ENCODE assay signal across 8 cellular contexts in genomic region chr6:156780117-156780641, GRCh38. TPM values are rescaled to one million over a fixed set of nuclear protein-coding genes. Genes with fewer than 3 reads are reported as not detected.
DNase-seq lines count a peak whose midpoint lies in the region; ATAC-seq and TF ChIP-seq lines count a peak whose summit lies in the region.

No MANE protein-coding gene starts in this region.

- peaks cover 51% of the 10 kb centered on the region for H3K4me1 Mint-ChIP-seq in activated T-cell treated with anti-CD3 and anti-CD28 coated beads, Interleukin-2, amount 50 U/mL, for 24 hours (ENCODE audit: low read depth)

- peaks cover 93% of the 10 kb centered on the region for H3K79me2 ChIP-seq in DND-41 (ENCODE audit: insufficient read depth, low read length)

- H3K9me3 ChIP-seq in DND-41 (ENCODE audit: insufficient read depth, low read length, severe bottlenecking) (no peaks in the 10 kb centered on the region), esophagus (ENCODE audit: control insufficient read depth in 2 of 2, insufficient read depth in 1 of 2, low read depth in 1 of 2, low read length in 1 of 2) (no peaks in the 10 kb centered on the region), mucosa of descending colon (no peaks in the 10 kb centered on the region), thoracic aorta (no peaks in the 10 kb centered on the region)

- TF ChIP-seq CTCF in DND-41 (IDR thresholded peaks at IDR 0.05; ENCODE audit: borderline replicate concordance, extremely low read depth, low read length, poor library complexity, severe bottlenecking) (no peak), mucosa of descending colon (IDR thresholded peaks at IDR 0.05) (no peak), thoracic aorta (IDR thresholded peaks at IDR 0.05) (no peak)

- peaks cover 45% of the 10 kb centered on the region for H3K36me3 Mint-ChIP-seq in activated T-cell treated with anti-CD3 and anti-CD28 coated beads, Interleukin-2, amount 50 U/mL, for 24 hours (ENCODE audit: low read depth)

- H3K9me3 Mint-ChIP-seq in activated T-cell treated with anti-CD3 and anti-CD28 coated beads, Interleukin-2, amount 50 U/mL, for 24 hours: no peaks in the 10 kb centered on the region

- peak overlapping the region; percentile 91 for H3K27ac Mint-ChIP-seq in activated T-cell treated with anti-CD3 and anti-CD28 coated beads, Interleukin-2, amount 50 U/mL, for 24 hours

- H3K9ac ChIP-seq in DND-41 (ENCODE audit: low read depth, low read length): peak overlapping the region; percentile 97

- peak; percentile 66 for DNase-seq in DND-41
- peak in 66 of 76 experiments; percentile 20 to 90 (median 66) for DNase-seq in HUDEP-2 (lab: John Stamatoyannopoulos, UW; ENCODE audit: unreplicated experiment in 76 of 76)
- DNase-seq in NOMO-1 (lab: John Stamatoyannopoulos, UW; ENCODE audit: unreplicated experiment in 2 of 2): peak; percentile 31 to 80
- no peak for DNase-seq in activated T-cell treated with anti-CD3 and anti-CD28 coated beads, Interleukin-2, amount 50 U/mL, for 24 hours
- DNase-seq in mucosa of descending colon: peak in 1 of 3 donors; percentile 77
- DNase-seq in thoracic aorta (ENCODE audit: low spot score): no peak

- H3K4me1 ChIP-seq in DND-41 (ENCODE audit: insufficient read depth, low read length): peaks cover 54% of the 10 kb centered on the region
- H3K4me1 ChIP-seq in esophagus (ENCODE audit: control insufficient read depth in 2 of 2, insufficient read depth in 2 of 2, low read length in 1 of 2): peaks cover 0 to 4% of the 10 kb centered on the region in 2 donors
- H3K4me1 ChIP-seq in mucosa of descending colon (ENCODE audit: low read depth): peaks cover 21% of the 10 kb centered on the region
- peaks cover 25 to 46% of the 10 kb centered on the region in 2 donors for H3K4me1 ChIP-seq in thoracic aorta (ENCODE audit: control insufficient read depth in 1 of 2, low read depth in 2 of 2)

- H3K27me3 Mint-ChIP-seq in activated T-cell treated with anti-CD3 and anti-CD28 coated beads, Interleukin-2, amount 50 U/mL, for 24 hours: no peaks in the 10 kb centered on the region

- H3K4me2 ChIP-seq in DND-41 (ENCODE audit: insufficient read depth, low read length): peak overlapping the region; percentile 74

- H3K27ac ChIP-seq in DND-41 (ENCODE audit: low read length) (peak overlapping the region; percentile 95), esophagus (ENCODE audit: low read depth in 2 of 2, low read length in 1 of 2) (peak overlapping the region; percentile 98 to 99), thoracic aorta (peak overlapping the region; percentile 93 to 94)

- H3K27me3 ChIP-seq in DND-41 (ENCODE audit: insufficient read depth, low read length, poor library complexity): no peaks in the 10 kb centered on the region
- H3K27me3 ChIP-seq in esophagus (ENCODE audit: control insufficient read depth in 1 of 2, insufficient read depth in 2 of 2, low read length in 2 of 2): no peaks in the 10 kb centered on the region
- no peaks in the 10 kb centered on the region for H3K27me3 ChIP-seq in thoracic aorta (replicated peaks; ENCODE audit: insufficient read depth)

- H3K4me3 Mint-ChIP-seq in activated T-cell treated with anti-CD3 and anti-CD28 coated beads, Interleukin-2, amount 50 U/mL, for 24 hours: peak overlapping the region; percentile 83

- intact Hi-C loops in mucosa of descending colon (cut with DNase I, micrococcal nuclease): loop anchor here in 1 of 2 donors (10.0 kb wide), 1 partner anchor 155 kb away; no protein-coding TSS in a partner anchor

- peaks cover 51% of the 10 kb centered on the region; the same call in 1 of the 2 replicates for H4K20me1 ChIP-seq in DND-41 (ENCODE audit: insufficient read depth, low read length)

- ATAC-seq in DND-41 (ENCODE audit: insufficient read depth, low read depth): peak; percentile 65
- ATAC-seq in GM21526 (IDR thresholded peaks at IDR 0.05; ENCODE audit: low FRiP score, unreplicated experiment): peak; percentile 44
- ATAC-seq in mucosa of descending colon: peak; percentile 66
- no peak for ATAC-seq in thoracic aorta (ENCODE audit: insufficient number of reproducible peaks, low FRiP score, low read depth)

- H3K4me3 ChIP-seq in DND-41 (ENCODE audit: low read depth in 1 of 2, low read length in 2 of 2) (peak overlapping the region; percentile 46 to 79; a peak in 3 of 4 replicates), esophagus (ENCODE audit: low read depth in 1 of 2, low read length in 2 of 2) (peak overlapping the region; percentile 95 to 97), mucosa of descending colon (peak overlapping the region; percentile 83), thoracic aorta (peak overlapping the region; percentile 89)

- H2AFZ ChIP-seq in DND-41 (ENCODE audit: low read depth, low read length): peak overlapping the region; percentile 68

- 0% methylated on average over 8 of the region's 8 CpGs for WGBS in esophagus, 2 donors

- peaks cover 11% of the 10 kb centered on the region for H3K36me3 ChIP-seq in DND-41 (ENCODE audit: insufficient read depth, low read length)
- no peaks in the 10 kb centered on the region for H3K36me3 ChIP-seq in esophagus (ENCODE audit: control insufficient read depth in 2 of 2, insufficient read depth in 2 of 2, low read length in 1 of 2)
- H3K36me3 ChIP-seq in mucosa of descending colon (ENCODE audit: low read depth): no peaks in the 10 kb centered on the region
- H3K36me3 ChIP-seq in thoracic aorta: no peaks in the 10 kb centered on the region

RNA-seq across cellular contexts. Expression of gene ARID1B, which starts 3.0 kb away (rescaled TPM):
- polyA plus RNA-seq in esophagus: 10 to 100 TPM; 15.9 to 16.1 TPM
- total RNA-seq in mucosa of descending colon: 100 to 1,000 TPM in 2 of 3 donors, 10 to 100 TPM in 1; 71.8 to 102 (median 101) TPM
- total RNA-seq in thoracic aorta: 100 to 1,000 TPM; 120 to 158 TPM

Comparison
In these comparisons a context has a peak if more than half of its experiments do, and no peak if none do; other contexts are left out.
1. DNase-seq: peak in DND-41 (single experiment), HUDEP-2 (66 of 76) and NOMO-1 (2 of 2); none in activated T-cell treated with anti-CD3 and anti-CD28 coated beads, Interleukin-2, amount 50 U/mL, for 24 hours (single experiment) and thoracic aorta (single experiment).
2. Peak in every context shown above with its lines, with median percentiles within 50 percentile points of each other: H3K27ac ChIP-seq and H3K4me3 ChIP-seq.